Comparison of ENCODE assay signal across 12 cellular contexts in the genomic region with DNA sequence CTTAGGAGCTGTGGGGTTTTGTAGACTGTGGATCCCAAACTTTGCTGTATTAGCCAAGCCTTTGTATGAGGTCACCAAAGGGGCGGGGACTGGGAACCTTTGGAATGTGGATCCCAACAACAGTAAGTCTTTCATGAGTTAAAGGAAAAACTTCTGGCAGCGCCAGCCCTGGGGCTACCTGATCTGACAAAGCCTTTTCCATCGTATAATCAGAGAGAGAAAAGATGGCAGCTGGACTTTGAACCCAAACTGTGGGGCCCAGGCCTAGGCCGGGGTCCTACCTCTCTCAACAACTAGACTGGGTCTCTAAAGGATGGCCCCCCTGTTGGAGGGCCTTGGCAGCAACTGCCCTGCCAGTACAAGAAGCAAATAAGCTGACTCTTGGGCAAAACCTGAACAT. TPM values are rescaled to one million over a fixed set of nuclear protein-coding genes. Genes with fewer than 3 reads are reported as not detected.
A peak's percentile ranks its signal among the peaks of the same experiment; 100 is the strongest.
DNase-seq lines count a peak whose midpoint lies in the region; ATAC-seq, FAIRE-seq and TF ChIP-seq lines count a peak whose summit lies in the region.
"Not testable (repeated sequence)": the region's sequence is repeated elsewhere in the genome, so short reads cannot be mapped to it uniquely, and the experiment has no call there.
"Had no signal": no experiment of that assay in that cellular context is flagged by ENCODE, and none has a peak within 500 bp of the region (broad histone marks: within the 10 kb centered on the region; RNA-seq: fewer than 3 reads in every experiment).

No MANE protein-coding gene starts in this region.

- not testable (repeated sequence) for H2AFZ ChIP-seq in mammary epithelial cell (ENCODE audit: low read depth, low read length); HepG2 (ENCODE audit: low read length)

- not testable (repeated sequence) for BruUV-seq in Calu3 (replicated peaks; lab: Mats Ljungman, UMichigan); mammary epithelial cell (replicated peaks; lab: Mats Ljungman, UMichigan); HepG2 (replicated peaks; lab: Mats Ljungman, UMichigan)

- TF ChIP-seq POLR2A in HepG2 (IDR thresholded peaks at IDR 0.05; ENCODE audit: insufficient read depth in 1 of 2, low read depth in 2 of 2, low read length in 2 of 2) = not testable (repeated sequence)

- H3K27me3 ChIP-seq in mammary epithelial cell (ENCODE audit: insufficient read depth, low read length); HepG2 (ENCODE audit: control insufficient read depth in 1 of 2, insufficient read depth in 2 of 2, low read length in 2 of 2): not testable (repeated sequence)

- H3K36me3 Mint-ChIP-seq in Calu3 (ENCODE audit: insufficient read depth, unreplicated experiment); neural crest cell (ENCODE audit: low read depth): not testable (repeated sequence)

- H3K4me1 ChIP-seq in mammary epithelial cell (ENCODE audit: insufficient read depth, low read length) = not testable (repeated sequence)
- H3K4me1 ChIP-seq in HepG2 (ENCODE audit: insufficient read depth, low read length) = peaks cover 30% of the 10 kb centered on the region

- not testable (repeated sequence) for H3K4me3 ChIP-seq in mammary epithelial cell (replicated peaks in 1 of 3; ENCODE audit: insufficient read depth in 1 of 3, low read depth in 2 of 3, low read length in 3 of 3)
- peak overlapping the region in 1 of 3 experiments; percentile 16; a peak in 2 of 6 replicates for H3K4me3 ChIP-seq in HepG2 (replicated peaks in 1 of 3; ENCODE audit: insufficient read depth in 1 of 3, low read depth in 2 of 3, low read length in 3 of 3)

- not testable (repeated sequence) for H3K4me3 Mint-ChIP-seq in Calu3 (ENCODE audit: low read depth, unreplicated experiment); stimulated activated naive CD8-positive, alpha-beta T cell treated with anti-CD3 and anti-CD28 coated beads, Interleukin-15, amount 100 ng/mL, for 72 hours
- peak overlapping the region; percentile 2 for H3K4me3 Mint-ChIP-seq in neural crest cell

- not testable (repeated sequence) for H3K79me2 ChIP-seq in mammary epithelial cell (ENCODE audit: insufficient read depth, low read length); HepG2 (ENCODE audit: insufficient read depth, low read length)

- TF ChIP-seq RAD21 in HepG2 (CRISPR knock-in tag; IDR thresholded peaks at IDR 0.05) = not testable (repeated sequence)

- DNase-seq in Calu3 = peak; percentile 28
- DNase-seq in HT-29 (ENCODE audit: low spot score) = peak; percentile 13
- DNase-seq in RPMI7951 (ENCODE audit: low read depth) = peak; percentile 5
- peak; percentile 15 for DNase-seq in mammary epithelial cell
- peak; percentile 61 for DNase-seq in foreskin melanocyte
- DNase-seq in HepG2 (ENCODE audit: low spot score) = peak; percentile 80
- DNase-seq in neural crest cell (ENCODE audit: low read depth, low spot score) = peak; percentile 37
- DNase-seq in stimulated activated naive CD8-positive, alpha-beta T cell treated with anti-CD3 and anti-CD28 coated beads, Interleukin-15, amount 100 ng/mL, for 72 hours = not testable (repeated sequence)

- not testable (repeated sequence) for TF ChIP-seq CTCF in Calu3 (IDR thresholded peaks at IDR 0.05; ENCODE audit: unreplicated experiment); mammary epithelial cell (conservative IDR thresholded peaks at IDR 0.05 in 1 of 2, IDR thresholded peaks at IDR 0.05 in 1 of 2; ENCODE audit: extremely low read depth in 1 of 2, insufficient read depth in 1 of 2, low read depth in 1 of 2, low read length in 2 of 2); HepG2 (CRISPR knock-in tag; IDR thresholded peaks at IDR 0.05); neural crest cell (conservative IDR thresholded peaks at IDR 0.05)

- 33% methylated on average over 4 of the region's 4 CpGs for WGBS in mammary epithelial cell (ENCODE audit: low coverage, missing lambda C conversion rate)
- WGBS in HepG2 (ENCODE audit: low lambda C conversion rate) = no CpG with 5 or more reads among the region's 4 CpGs

- not testable (repeated sequence) for H3K9me3 Mint-ChIP-seq in Calu3 (ENCODE audit: low read depth, unreplicated experiment); neural crest cell; stimulated activated naive CD8-positive, alpha-beta T cell treated with anti-CD3 and anti-CD28 coated beads, Interleukin-15, amount 100 ng/mL, for 72 hours

- H3K4me2 ChIP-seq in mammary epithelial cell (ENCODE audit: insufficient read depth, low read depth, low read length) = not testable (repeated sequence)
- peak overlapping the region; percentile 66 for H3K4me2 ChIP-seq in HepG2 (ENCODE audit: low read depth, low read length)

- FAIRE-seq in HepG2 (lab: Jason Lieb, UNC) = not testable (repeated sequence)

- TF ChIP-seq EP300 in HepG2 (IDR thresholded peaks at IDR 0.05; ENCODE audit: low read depth in 2 of 2, low read length in 2 of 2); HepG2 (CRISPR knock-in tag; IDR thresholded peaks at IDR 0.05; ENCODE audit: borderline replicate concordance): not testable (repeated sequence)

- H3K27me3 Mint-ChIP-seq in Calu3 (ENCODE audit: unreplicated experiment); neural crest cell (ENCODE audit: low read depth): not testable (repeated sequence)
- peaks cover 15% of the 10 kb centered on the region for H3K27me3 Mint-ChIP-seq in stimulated activated naive CD8-positive, alpha-beta T cell treated with anti-CD3 and anti-CD28 coated beads, Interleukin-15, amount 100 ng/mL, for 72 hours

- POLR2A ChIA-PET in HepG2 (lab: Yijun Ruan, JAX) = interaction anchor here (1.0 to 1.4 kb wide), 2 partner anchors 8 to 135 kb away, joined by 4 to 5 read pairs; partner anchors contain the start of gene NADSYN1

- not testable (repeated sequence) for H4K20me1 ChIP-seq in mammary epithelial cell (ENCODE audit: insufficient read depth, low read length); HepG2 (ENCODE audit: insufficient read depth, low read length)

- not testable (repeated sequence) for ATAC-seq in HepG2; stimulated activated naive CD8-positive, alpha-beta T cell treated with anti-CD3 and anti-CD28 coated beads, Interleukin-15, amount 100 ng/mL, for 72 hours

- H3K4me1 Mint-ChIP-seq in Calu3 (ENCODE audit: low read depth, unreplicated experiment) = peaks cover 20% of the 10 kb centered on the region
- peaks cover 33% of the 10 kb centered on the region for H3K4me1 Mint-ChIP-seq in neural crest cell
- peaks cover 10% of the 10 kb centered on the region for H3K4me1 Mint-ChIP-seq in stimulated activated naive CD8-positive, alpha-beta T cell treated with anti-CD3 and anti-CD28 coated beads, Interleukin-15, amount 100 ng/mL, for 72 hours

- not testable (repeated sequence) for H3K9me3 ChIP-seq in mammary epithelial cell (replicated peaks; ENCODE audit: insufficient read depth, low read length); HepG2 (ENCODE audit: low read length)

- H3K27ac ChIP-seq in mammary epithelial cell (ENCODE audit: insufficient read depth, low read depth, low read length) = not testable (repeated sequence)
- H3K27ac ChIP-seq in HepG2 (ENCODE audit: extremely low read length, insufficient read depth, low read length) = peak overlapping the region; percentile 30

- CTCF ChIA-PET in Calu3 (lab: Charles Lee); mammary epithelial cell (lab: Charles Lee; ENCODE audit: low non-redundant PET); HepG2 (lab: Yijun Ruan, JAX; ENCODE audit: low intra/inter-chr PET ratio, low total read pairs): not testable (repeated sequence)

- H3K36me3 ChIP-seq in mammary epithelial cell (ENCODE audit: insufficient read depth, low read length); HepG2 (replicated peaks in 1 of 2; ENCODE audit: control insufficient read depth in 1 of 2, insufficient read depth in 2 of 2, low read length in 2 of 2): not testable (repeated sequence)

- intact Hi-C loops in Calu3 (cut with micrococcal nuclease; ENCODE audit: unreplicated experiment); mammary epithelial cell (cut with micrococcal nuclease); HepG2 (cut with micrococcal nuclease; ENCODE audit: unreplicated experiment): not testable (repeated sequence)

- H3K9ac ChIP-seq in mammary epithelial cell (ENCODE audit: insufficient read depth, low read length); HepG2 (ENCODE audit: insufficient read depth, low read depth, low read length): not testable (repeated sequence)

- in situ Hi-C loops in mammary epithelial cell (cut with MboI; ENCODE audit: low sequenced_read_pairs in 2 of 2) = loop anchor here in 1 of 2 donors (25.0 kb wide), 1 partner anchor 149 kb away; no protein-coding TSS in a partner anchor
- in situ Hi-C loops in HepG2 (cut with HindIII; ENCODE audit: extremely low pct_ligation_motif_present, low pct_unique_long_range_greater_than_20kb) = not testable (repeated sequence)

- not testable (repeated sequence) for H3K27ac Mint-ChIP-seq in Calu3 (ENCODE audit: unreplicated experiment)
- H3K27ac Mint-ChIP-seq in neural crest cell (ENCODE audit: unreplicated experiment) = peak overlapping the region; percentile 84
- peak overlapping the region; percentile 3 to 42 for H3K27ac Mint-ChIP-seq in stimulated activated naive CD8-positive, alpha-beta T cell treated with anti-CD3 and anti-CD28 coated beads, Interleukin-15, amount 100 ng/mL, for 72 hours

- dilution Hi-C loops in mammary epithelial cell (cut with HindIII; ENCODE audit: low sequenced_read_pairs) = not testable (repeated sequence)

RNA-seq across cellular contexts. Expression of gene KRTAP5-11, which starts 5.6 kb away (rescaled TPM):
- total RNA-seq in Calu3 (2022) (not detected in 2 replicates), mammary epithelial cell (not detected), HepG2 (2016; rRNA removed; fragmentation: Illumina TruSeq; extraction: Trizol) (not detected in 2 replicates), neural crest cell (not detected in 2 replicates)
- total RNA-seq in HT-29 (2014; rRNA removed; shearing (Covaris generic)) = not detected in 2 replicates
- not detected in 2 replicates for total RNA-seq in RPMI7951 (2014; rRNA removed; shearing (Covaris generic))
- polyA plus RNA-seq in mammary epithelial cell (not detected), HepG2 (2011; rRNA removed) (not detected in 2 replicates)
- not detected for polyA minus RNA-seq in mammary epithelial cell
- total RNA-seq in HepG2 (2016; cell fraction: cytosol; rRNA removed; fragmentation: Illumina TruSeq; extraction: Trizol; ENCODE audit: low read depth) = not detected in 2 replicates
- total RNA-seq in HepG2 (2016; cell fraction: insoluble cytoplasmic fraction; rRNA removed; fragmentation: Illumina TruSeq; extraction: Trizol) = not detected in 2 replicates
- not detected in 2 replicates for total RNA-seq in HepG2 (2016; cell fraction: membrane; rRNA removed; fragmentation: Illumina TruSeq; extraction: Trizol)
- not detected in 2 replicates for total RNA-seq in HepG2 (2016; cell fraction: nucleus; rRNA removed; fragmentation: Illumina TruSeq; extraction: Trizol)
- not detected in 2 replicates for polyA plus RNA-seq in HepG2 (2011; cell fraction: cytosol; rRNA removed)
- not detected in 2 replicates for polyA plus RNA-seq in HepG2 (2011; cell fraction: nucleus; rRNA removed)
- polyA plus RNA-seq in HepG2 (2012) = 0.27 TPM in 1 of 2 replicates, not detected in the other
- polyA plus RNA-seq in HepG2 (2016; cell fraction: cytosol; fragmentation: Illumina TruSeq; extraction: Trizol; ENCODE audit: low read depth) = not detected in 2 replicates
- polyA plus RNA-seq in HepG2 (2016; cell fraction: insoluble cytoplasmic fraction; fragmentation: Illumina TruSeq; extraction: Trizol; ENCODE audit: low read depth) = not detected in 2 replicates
- polyA plus RNA-seq in HepG2 (2016; cell fraction: membrane; fragmentation: Illumina TruSeq; extraction: Trizol; ENCODE audit: low read depth) = not detected in 2 replicates
- not detected in 2 replicates for polyA plus RNA-seq in HepG2 (2016; cell fraction: nucleus; fragmentation: Illumina TruSeq; extraction: Trizol; ENCODE audit: insufficient read depth, low read depth)
- polyA minus RNA-seq in HepG2 (2011; rRNA and poly(A)+ RNA removed; ENCODE audit: low replicate concordance) = not detected in 2 replicates
- not detected in 2 replicates for polyA minus RNA-seq in HepG2 (2011; cell fraction: cytosol; rRNA and poly(A)+ RNA removed)
- polyA minus RNA-seq in HepG2 (2011; cell fraction: nucleus; rRNA and poly(A)+ RNA removed) = not detected in 2 replicates
- total RNA-seq: A172; CD4-positive, CD25-positive, alpha-beta regulatory T cell; H4; HFFc6 had no signal
- polyA plus RNA-seq: CD4-positive, CD25-positive, alpha-beta regulatory T cell had no signal

RNA-seq across cellular contexts. Expression of gene KRTAP5-10, which starts 23.0 kb away (rescaled TPM):
- total RNA-seq in Calu3 (2022) (not detected in 2 replicates), mammary epithelial cell (not detected), HepG2 (2016; rRNA removed; fragmentation: Illumina TruSeq; extraction: Trizol) (not detected in 2 replicates), neural crest cell (not detected in 2 replicates)
- not detected in 2 replicates for total RNA-seq in HT-29 (2014; rRNA removed; shearing (Covaris generic))
- not detected in 2 replicates for total RNA-seq in RPMI7951 (2014; rRNA removed; shearing (Covaris generic))
- polyA plus RNA-seq in mammary epithelial cell (not detected), HepG2 (2011; rRNA removed) (0.13 TPM in 1 of 2 replicates, not detected in the other)
- not detected for polyA minus RNA-seq in mammary epithelial cell
- not detected in 2 replicates for total RNA-seq in HepG2 (2016; cell fraction: cytosol; rRNA removed; fragmentation: Illumina TruSeq; extraction: Trizol; ENCODE audit: low read depth)
- total RNA-seq in HepG2 (2016; cell fraction: insoluble cytoplasmic fraction; rRNA removed; fragmentation: Illumina TruSeq; extraction: Trizol) = not detected in 2 replicates
- total RNA-seq in HepG2 (2016; cell fraction: membrane; rRNA removed; fragmentation: Illumina TruSeq; extraction: Trizol) = not detected in 2 replicates
- not detected in 2 replicates for total RNA-seq in HepG2 (2016; cell fraction: nucleus; rRNA removed; fragmentation: Illumina TruSeq; extraction: Trizol)
- 0.04 TPM in 1 of 2 replicates, not detected in the other for polyA plus RNA-seq in HepG2 (2011; cell fraction: cytosol; rRNA removed)
- 0.71 and 0.93 TPM in 2 replicates for polyA plus RNA-seq in HepG2 (2011; cell fraction: nucleus; rRNA removed)
- 0.79 and 1.0 TPM in 2 replicates for polyA plus RNA-seq in HepG2 (2012)
- not detected in 2 replicates for polyA plus RNA-seq in HepG2 (2016; cell fraction: cytosol; fragmentation: Illumina TruSeq; extraction: Trizol; ENCODE audit: low read depth)
- polyA plus RNA-seq in HepG2 (2016; cell fraction: insoluble cytoplasmic fraction; fragmentation: Illumina TruSeq; extraction: Trizol; ENCODE audit: low read depth) = not detected in 2 replicates
- not detected in 2 replicates for polyA plus RNA-seq in HepG2 (2016; cell fraction: membrane; fragmentation: Illumina TruSeq; extraction: Trizol; ENCODE audit: low read depth)
- polyA plus RNA-seq in HepG2 (2016; cell fraction: nucleus; fragmentation: Illumina TruSeq; extraction: Trizol; ENCODE audit: insufficient read depth, low read depth) = not detected in 2 replicates
- not detected in 2 replicates for polyA minus RNA-seq in HepG2 (2011; rRNA and poly(A)+ RNA removed; ENCODE audit: low replicate concordance)
- polyA minus RNA-seq in HepG2 (2011; cell fraction: cytosol; rRNA and poly(A)+ RNA removed) = not detected in 2 replicates
- polyA minus RNA-seq in HepG2 (2011; cell fraction: nucleus; rRNA and poly(A)+ RNA removed) = not detected in 2 replicates
- total RNA-seq: A172; CD4-positive, CD25-positive, alpha-beta regulatory T cell; H4; HFFc6 had no signal
- polyA plus RNA-seq: CD4-positive, CD25-positive, alpha-beta regulatory T cell had no signal

RNA-seq across cellular contexts. Expression of gene KRTAP5-9, which starts 40.1 kb away (rescaled TPM):
- total RNA-seq in Calu3 (2022) (0.56 TPM in 1 of 2 replicates, not detected in the other), mammary epithelial cell (not detected), HepG2 (2016; rRNA removed; fragmentation: Illumina TruSeq; extraction: Trizol) (0.09 TPM in 1 of 2 replicates, not detected in the other), neural crest cell (not detected in 2 replicates)
- not detected in 2 replicates for total RNA-seq in HT-29 (2014; rRNA removed; shearing (Covaris generic))
- not detected in 2 replicates for total RNA-seq in RPMI7951 (2014; rRNA removed; shearing (Covaris generic))
- polyA plus RNA-seq in mammary epithelial cell (0.06 TPM), HepG2 (2011; rRNA removed) (0.42 TPM in 1 of 2 replicates, not detected in the other)
- polyA minus RNA-seq in mammary epithelial cell = not detected
- not detected in 2 replicates for total RNA-seq in HepG2 (2016; cell fraction: cytosol; rRNA removed; fragmentation: Illumina TruSeq; extraction: Trizol; ENCODE audit: low read depth)
- 0.09 TPM in 1 of 2 replicates, not detected in the other for total RNA-seq in HepG2 (2016; cell fraction: insoluble cytoplasmic fraction; rRNA removed; fragmentation: Illumina TruSeq; extraction: Trizol)
- not detected in 2 replicates for total RNA-seq in HepG2 (2016; cell fraction: membrane; rRNA removed; fragmentation: Illumina TruSeq; extraction: Trizol)
- total RNA-seq in HepG2 (2016; cell fraction: nucleus; rRNA removed; fragmentation: Illumina TruSeq; extraction: Trizol) = not detected in 2 replicates
- polyA plus RNA-seq in HepG2 (2011; cell fraction: cytosol; rRNA removed) = 0.21 and 0.24 TPM in 2 replicates
- 0.98 and 1.3 TPM in 2 replicates for polyA plus RNA-seq in HepG2 (2011; cell fraction: nucleus; rRNA removed)
- 0.28 and 1.2 TPM in 2 replicates for polyA plus RNA-seq in HepG2 (2012)
- polyA plus RNA-seq in HepG2 (2016; cell fraction: cytosol; fragmentation: Illumina TruSeq; extraction: Trizol; ENCODE audit: low read depth) = not detected in 2 replicates
- polyA plus RNA-seq in HepG2 (2016; cell fraction: insoluble cytoplasmic fraction; fragmentation: Illumina TruSeq; extraction: Trizol; ENCODE audit: low read depth) = not detected in 2 replicates
- polyA plus RNA-seq in HepG2 (2016; cell fraction: membrane; fragmentation: Illumina TruSeq; extraction: Trizol; ENCODE audit: low read depth) = not detected in 2 replicates
- 0.57 TPM in 1 of 2 replicates, not detected in the other for polyA plus RNA-seq in HepG2 (2016; cell fraction: nucleus; fragmentation: Illumina TruSeq; extraction: Trizol; ENCODE audit: insufficient read depth, low read depth)
- polyA minus RNA-seq in HepG2 (2011; rRNA and poly(A)+ RNA removed; ENCODE audit: low replicate concordance) = 0.12 TPM in 1 of 2 replicates, not detected in the other
- not detected in 2 replicates for polyA minus RNA-seq in HepG2 (2011; cell fraction: cytosol; rRNA and poly(A)+ RNA removed)
- not detected in 2 replicates for polyA minus RNA-seq in HepG2 (2011; cell fraction: nucleus; rRNA and poly(A)+ RNA removed)
- total RNA-seq: A172, H4 had no signal
- polyA plus RNA-seq: CD4-positive, CD25-positive, alpha-beta regulatory T cell had no signal

RNA-seq across cellular contexts. Expression of gene KRTAP5-8, which starts 50.5 kb away (rescaled TPM):
- not detected in 2 replicates for total RNA-seq in Calu3 (2022)
- not detected in 2 replicates for total RNA-seq in HT-29 (2014; rRNA removed; shearing (Covaris generic))
- total RNA-seq in RPMI7951 (2014; rRNA removed; shearing (Covaris generic)) = not detected in 2 replicates
- total RNA-seq in mammary epithelial cell = not detected
- polyA plus RNA-seq in mammary epithelial cell = not detected
- polyA minus RNA-seq in mammary epithelial cell = not detected
- not detected in 2 replicates for total RNA-seq in HepG2 (2016; rRNA removed; fragmentation: Illumina TruSeq; extraction: Trizol)
- not detected in 2 replicates for total RNA-seq in HepG2 (2016; cell fraction: cytosol; rRNA removed; fragmentation: Illumina TruSeq; extraction: Trizol; ENCODE audit: low read depth)
- not detected in 2 replicates for total RNA-seq in HepG2 (2016; cell fraction: insoluble cytoplasmic fraction; rRNA removed; fragmentation: Illumina TruSeq; extraction: Trizol)
- not detected in 2 replicates for total RNA-seq in HepG2 (2016; cell fraction: membrane; rRNA removed; fragmentation: Illumina TruSeq; extraction: Trizol)
- not detected in 2 replicates for total RNA-seq in HepG2 (2016; cell fraction: nucleus; rRNA removed; fragmentation: Illumina TruSeq; extraction: Trizol)
- polyA plus RNA-seq in HepG2 (2011; rRNA removed) = 0.05 and 0.20 TPM in 2 replicates
- 0.09 and 0.17 TPM in 2 replicates for polyA plus RNA-seq in HepG2 (2011; cell fraction: cytosol; rRNA removed)
- polyA plus RNA-seq in HepG2 (2011; cell fraction: nucleus; rRNA removed) = 0.19 TPM in 1 of 2 replicates, not detected in the other
- polyA plus RNA-seq in HepG2 (2012) = 0.12 and 0.13 TPM in 2 replicates
- not detected in 2 replicates for polyA plus RNA-seq in HepG2 (2016; cell fraction: cytosol; fragmentation: Illumina TruSeq; extraction: Trizol; ENCODE audit: low read depth)
- polyA plus RNA-seq in HepG2 (2016; cell fraction: insoluble cytoplasmic fraction; fragmentation: Illumina TruSeq; extraction: Trizol; ENCODE audit: low read depth) = not detected in 2 replicates
- polyA plus RNA-seq in HepG2 (2016; cell fraction: membrane; fragmentation: Illumina TruSeq; extraction: Trizol; ENCODE audit: low read depth) = not detected in 2 replicates
- not detected in 2 replicates for polyA plus RNA-seq in HepG2 (2016; cell fraction: nucleus; fragmentation: Illumina TruSeq; extraction: Trizol; ENCODE audit: insufficient read depth, low read depth)
- polyA minus RNA-seq in HepG2 (2011; rRNA and poly(A)+ RNA removed; ENCODE audit: low replicate concordance) = 0.12 TPM in 2 replicates
- not detected in 2 replicates for polyA minus RNA-seq in HepG2 (2011; cell fraction: cytosol; rRNA and poly(A)+ RNA removed)
- polyA minus RNA-seq in HepG2 (2011; cell fraction: nucleus; rRNA and poly(A)+ RNA removed) = not detected in 2 replicates
- 0.25 TPM in 1 of 2 replicates, not detected in the other for total RNA-seq in neural crest cell
- total RNA-seq: A172, H4, HFFc6 had no signal
- polyA plus RNA-seq: CD4-positive, CD25-positive, alpha-beta regulatory T cell had no signal
